17 cellular contexts compared by ENCODE assay signal in genomic region chr20:53163486-53163885, GRCh38.
DNase-seq lines count a peak whose midpoint lies in the region; ATAC-seq, FAIRE-seq and TF ChIP-seq lines count a peak whose summit lies in the region.
"Had no signal": no experiment of that assay in that cellular context is flagged by ENCODE, and none has a peak within 500 bp of the region (broad histone marks: within the 10 kb centered on the region; RNA-seq: fewer than 3 reads in every experiment).

No MANE protein-coding gene starts in this region.

- no peaks in the 10 kb centered on the region for H3K27me3 ChIP-seq in GM12878 (replicated peaks in 1 of 2; ENCODE audit: control insufficient read depth in 2 of 2, insufficient read depth in 2 of 2, low read length in 1 of 2)

- 56% methylated on average over 3 of the region's 3 CpGs for WGBS in GM12878 (ENCODE audit: insufficient coverage, insufficient replicate concordance, low lambda C conversion rate, missing lambda C conversion rate)

- no peak overlapping the region for H3K27ac ChIP-seq in GM12878 (ENCODE audit: control insufficient read depth, insufficient read depth)
- H3K27ac ChIP-seq: RWPE1 had no signal

- CTCF ChIA-PET in GM12878 (lab: Yijun Ruan, JAX): interaction anchor here (0.6 kb wide), 2 partner anchors 365 to 1192 kb away, joined by 4 read pairs; no protein-coding TSS in a partner anchor

- no peak overlapping the region for H3K4me3 ChIP-seq in GM12878
- H3K4me3 ChIP-seq: lung had no signal

- SMC1A ChIA-PET in GM12878 (lab: Charles Lee; ENCODE audit: uncharacterized antibody, unreplicated experiment): interaction anchor here (1.4 kb wide), 1 partner anchor 10 kb away, joined by 4 read pairs; no protein-coding TSS in a partner anchor

- ATAC-seq in GM12878: peak; percentile 19
- ATAC-seq: stimulated activated memory B cell treated with anti-CD40 and anti-IgM and Interleukin-4, amounts not matched to agents 10 μg/mL and 1 μg/mL and 100 μg/mL, for 72 hours had no signal

- DNase-seq in GM03348 (ENCODE audit: low spot score): peak; percentile 79
- peak in 72 of 76 experiments; percentile 20 to 86 (median 62) for DNase-seq in HUDEP-2 (lab: John Stamatoyannopoulos, UW; ENCODE audit: unreplicated experiment in 76 of 76)
- DNase-seq in GM12878 (ENCODE audit: low read depth, low spot score): no peak
- peak; percentile 80 for DNase-seq in kidney tubule cell (ENCODE audit: low spot score)
- no peak for DNase-seq in NCI-H128 (lab: John Stamatoyannopoulos, UW; ENCODE audit: unreplicated experiment)
- DNase-seq in NCI-H82 treated with DMSO at 0.1 percent for 48 hours (lab: John Stamatoyannopoulos, UW; ENCODE audit: unreplicated experiment): no peak
- no peak for DNase-seq in HuH-7.5 (ENCODE audit: low spot score)
- DNase-seq: activated CD4-positive, alpha-beta T cell treated with anti-CD3 and anti-CD28 coated beads, Interleukin-2, amount 50 U/mL, for 4 hours; activated gamma-delta T cell; caudate nucleus; H7; hypothalamus; NCI-H748 treated with DMSO at 0.1 percent for 48 hours; stimulated activated CD4-positive, alpha-beta T cell treated with anti-CD3 and anti-CD28 coated beads, Interleukin-4, amount 100 ng/mL, for 4 hours had no signal

- POLR2A ChIA-PET in GM12878 (lab: Charles Lee): no interaction called here

- peaks cover 6% of the 10 kb centered on the region for H3K4me1 ChIP-seq in GM12878 (ENCODE audit: control insufficient read depth, insufficient read depth, low read length)

- no peak overlapping the region for H2AFZ ChIP-seq in GM12878 (ENCODE audit: control insufficient read depth, low read depth, low read length)

- H3K9me3 ChIP-seq in GM12878 (replicated peaks; ENCODE audit: control insufficient read depth, insufficient read depth, low read length): peaks cover 3% of the 10 kb centered on the region; the same call in 2 of the 3 replicates

- intact Hi-C loops in GM12878 (cut with micrococcal nuclease; ENCODE audit: unreplicated experiment): no loop called here

- no peaks in the 10 kb centered on the region for H3K79me2 ChIP-seq in GM12878 (ENCODE audit: control insufficient read depth, insufficient read depth, low read length)

- TF ChIP-seq RAD21 in GM12878 (IDR thresholded peaks at IDR 0.05; ENCODE audit: insufficient read depth, low read depth, low read length): no peak

- H3K4me2 ChIP-seq in GM12878 (ENCODE audit: control insufficient read depth, insufficient read depth): no peak overlapping the region

- RAD21 ChIA-PET in GM12878 (lab: Charles Lee; ENCODE audit: unreplicated experiment): no interaction called here

- no TSS peak for BruUV-seq in GM12878 (replicated peaks; lab: Mats Ljungman, UMichigan)

- TF ChIP-seq EP300 in GM12878 (IDR thresholded peaks at IDR 0.05; ENCODE audit: borderline replicate concordance in 1 of 2, control insufficient read depth in 1 of 2, low read depth in 2 of 2, low read length in 2 of 2): no peak

- in situ Hi-C loops in GM12878 (cut with MboI): no loop called here

- no peaks in the 10 kb centered on the region for H3K36me3 ChIP-seq in GM12878 (ENCODE audit: control insufficient read depth in 2 of 2, insufficient read depth in 2 of 2, low read length in 1 of 2)

- H3K9ac ChIP-seq in GM12878 (ENCODE audit: control insufficient read depth, insufficient read depth, low read length): no peak overlapping the region

- no peaks in the 10 kb centered on the region for H4K20me1 ChIP-seq in GM12878 (ENCODE audit: control insufficient read depth, insufficient read depth)

- no peak for TF ChIP-seq CTCF in GM12878 (IDR thresholded peaks at IDR 0.05 in 2 of 3, conservative IDR thresholded peaks at IDR 0.05 in 1 of 3; ENCODE audit: control insufficient read depth in 2 of 3, extremely low read depth in 1 of 3, insufficient read depth in 1 of 3, low read depth in 3 of 3, low read length in 3 of 3)

- FAIRE-seq in GM12878 (lab: Jason Lieb, UNC): no peak

- no peak for TF ChIP-seq POLR2A in GM12878 (IDR thresholded peaks at IDR 0.05; ENCODE audit: low read depth, low read length)

TF ChIP-seq in GM12878, 131 proteins besides CTCF, POLR2A, EP300 and RAD21:
- TF ChIP-seq ZNF622 (IDR thresholded peaks at IDR 0.05) (no peak), HCFC1 (IDR thresholded peaks at IDR 0.05; ENCODE audit: low read length) (no peak), ZNF217 (IDR thresholded peaks at IDR 0.05) (no peak)
TF ChIP-seq in GM12878: peak in this region for 0.

Comparison
In these comparisons a context has a peak if more than half of its experiments do, and no peak if none do; other contexts are left out.
1. DNase-seq: peak in GM03348 (single experiment), HUDEP-2 (72 of 76) and kidney tubule cell (single experiment); none in GM12878 (single experiment), NCI-H128 (single experiment), NCI-H82 treated with DMSO at 0.1 percent for 48 hours (single experiment) and HuH-7.5 (single experiment).